ENCODE assay signal across 1 cellular context in genomic region chr5:177351392-177352329, GRCh38.
A peak's percentile ranks its signal among the peaks of the same experiment; 100 is the strongest.
TF ChIP-seq lines count a peak whose summit lies in the region.

Gene LMAN2 (minus strand): TSS chr5:177351668. CDS start chr5:177351647, 21 bp downstream.

TF ChIP-seq in HepG2, 621 proteins besides CTCF, POLR2A, EP300 and RAD21 (continued from another document and continues in another):
- TF ChIP-seq ZNF142 (CRISPR knock-in tag; IDR thresholded peaks at IDR 0.05) (peak; percentile 75; the same call in 1 of the 2 replicates), CEBPZ (IDR thresholded peaks at IDR 0.05; ENCODE audit: low read length) (no peak), ZBTB3 (CRISPR knock-in tag; IDR thresholded peaks at IDR 0.05; ENCODE audit: borderline replicate concordance, low read depth) (no peak), THAP9 (CRISPR knock-in tag; IDR thresholded peaks at IDR 0.05; ENCODE audit: borderline replicate concordance) (peak; percentile 92; the same call in 1 of the 2 replicates), THYN1 (CRISPR knock-in tag; IDR thresholded peaks at IDR 0.05; ENCODE audit: borderline replicate concordance, low read depth) (no peak), ZNF232 (CRISPR knock-in tag; IDR thresholded peaks at IDR 0.05; ENCODE audit: borderline replicate concordance) (no peak), TBX2 (CRISPR knock-in tag; IDR thresholded peaks at IDR 0.05; ENCODE audit: borderline replicate concordance) (0 out of 2 replicates have a peak, but pooled peaks have one; percentile 29), ZNF230 (CRISPR knock-in tag; IDR thresholded peaks at IDR 0.05) (peak; percentile 27; the same call in 1 of the 2 replicates), ZNF326 (CRISPR knock-in tag; IDR thresholded peaks at IDR 0.05; ENCODE audit: borderline replicate concordance) (no peak), YEATS2 (CRISPR knock-in tag; IDR thresholded peaks at IDR 0.05; ENCODE audit: borderline replicate concordance) (peak; percentile 69; the same call in 1 of the 2 replicates), DPF2 (CRISPR knock-in tag; IDR thresholded peaks at IDR 0.05; ENCODE audit: borderline replicate concordance, low read depth) (no peak), ZNF335 (CRISPR knock-in tag; IDR thresholded peaks at IDR 0.05) (peak; percentile 99), ZBTB2 (CRISPR knock-in tag; IDR thresholded peaks at IDR 0.05; ENCODE audit: low read depth) (no peak), KDM5B (CRISPR knock-in tag; IDR thresholded peaks at IDR 0.05; ENCODE audit: borderline replicate concordance) (no peak), CAMTA2 (CRISPR knock-in tag; IDR thresholded peaks at IDR 0.05; ENCODE audit: borderline replicate concordance) (no peak), ZNF597 (CRISPR knock-in tag; IDR thresholded peaks at IDR 0.05) (no peak), ZNF431 (CRISPR knock-in tag; IDR thresholded peaks at IDR 0.05; ENCODE audit: borderline replicate concordance, low read depth) (no peak), KAT2B (IDR thresholded peaks at IDR 0.05; ENCODE audit: borderline replicate concordance, low read depth, low read length) (no peak), ZNF83 (CRISPR knock-in tag; IDR thresholded peaks at IDR 0.05; ENCODE audit: borderline replicate concordance) (no peak), MTF2 (CRISPR knock-in tag; IDR thresholded peaks at IDR 0.05; ENCODE audit: borderline replicate concordance) (no peak), ARNT (IDR thresholded peaks at IDR 0.05) (no peak), ADNP (CRISPR knock-in tag; IDR thresholded peaks at IDR 0.05) (no peak), ZNF343 (CRISPR knock-in tag; IDR thresholded peaks at IDR 0.05) (peak; percentile 63; the same call in 1 of the 2 replicates), BRD4 (CRISPR knock-in tag; IDR thresholded peaks at IDR 0.05) (no peak; the same call in 1 of the 2 replicates), REL (CRISPR knock-in tag; conservative IDR thresholded peaks at IDR 0.05) (no peak), ZNF839 (CRISPR knock-in tag; IDR thresholded peaks at IDR 0.05; ENCODE audit: borderline replicate concordance) (no peak), PRDM15 (CRISPR knock-in tag; IDR thresholded peaks at IDR 0.05) (0 out of 2 replicates have a peak, but pooled peaks have one; percentile 17), KLF15 (CRISPR knock-in tag; IDR thresholded peaks at IDR 0.05; ENCODE audit: borderline replicate concordance) (no peak), ZNF737 (CRISPR knock-in tag; IDR thresholded peaks at IDR 0.05; ENCODE audit: borderline replicate concordance) (no peak), ZNF205 (CRISPR knock-in tag; IDR thresholded peaks at IDR 0.05) (0 out of 2 replicates have a peak, but pooled peaks have one; percentile 22), BRCA1 (CRISPR knock-in tag; IDR thresholded peaks at IDR 0.05) (no peak), ATF6 (CRISPR knock-in tag; conservative IDR thresholded peaks at IDR 0.05) (peak; percentile 89), CEBPB (IDR thresholded peaks at IDR 0.05; ENCODE audit: borderline replicate concordance, low read depth, low read length) (no peak), GATAD2A (CRISPR knock-in tag; IDR thresholded peaks at IDR 0.05) (peak; percentile 23; the same call in 1 of the 2 replicates), ZNF451 (CRISPR knock-in tag; IDR thresholded peaks at IDR 0.05) (peak; percentile 62), SOX5 (CRISPR knock-in tag; IDR thresholded peaks at IDR 0.05; ENCODE audit: borderline replicate concordance) (peak; percentile 20; the same call in 1 of the 2 replicates), ZNF629 (CRISPR knock-in tag; conservative IDR thresholded peaks at IDR 0.05) (peak; percentile 17), SIN3B (IDR thresholded peaks at IDR 0.05; ENCODE audit: low read length) (peak; percentile 93), RORA (CRISPR knock-in tag; IDR thresholded peaks at IDR 0.05) (no peak), TCF7L2 (IDR thresholded peaks at IDR 0.05; ENCODE audit: low read depth, low read length) (no peak), ZKSCAN1 (IDR thresholded peaks at IDR 0.05; ENCODE audit: low read length) (peak; percentile 30; the same call in 1 of the 2 replicates), NFE2 (CRISPR knock-in tag; IDR thresholded peaks at IDR 0.05) (no peak), PHB2 (IDR thresholded peaks at IDR 0.05; ENCODE audit: partially characterized antibody) (no peak)
